In genomic region chr6:169675011-169675410, GRCh38 we compare ENCODE assay signal across 6 cellular contexts.
"Had no signal": no experiment of that assay in that cellular context is flagged by ENCODE, and none has a peak within 500 bp of the region (broad histone marks: within the 10 kb centered on the region; RNA-seq: fewer than 3 reads in every experiment).

No MANE protein-coding gene starts in this region.

- H3K4me3 Mint-ChIP-seq: GM23338, H9, IgD-negative memory B cell had no signal

- ATAC-seq: GM23338, HepG2 had no signal

- H3K27me3 Mint-ChIP-seq: IgD-negative memory B cell had no signal

- H3K4me2 ChIP-seq: GM23338 had no signal

- H3K4me3 ChIP-seq: GM23338 had no signal

- H3K27ac ChIP-seq: HL-60 had no signal

- H3K27ac Mint-ChIP-seq: IgD-negative memory B cell had no signal

- H3K9me3 Mint-ChIP-seq: GM23338, H9, IgD-negative memory B cell had no signal

- DNase-seq: H9, HCEC 1CT had no signal
